ENCODE assay signal across 8 cellular contexts in genomic region chr4:165327211-165328100, GRCh38. TPM values are rescaled to one million over a fixed set of nuclear protein-coding genes. Genes with fewer than 3 reads are reported as not detected.
DNase-seq lines count a peak whose midpoint lies in the region; ATAC-seq and TF ChIP-seq lines count a peak whose summit lies in the region.

TSS of gene MSMO1 (plus strand) at chr4:165327669. CDS start at chr4:165333371, 5,702 bp downstream.

- ATAC-seq in HG02870 (IDR thresholded peaks at IDR 0.05; ENCODE audit: unreplicated experiment) (peak; percentile 96), T-cell (replicated peaks in 1 of 4) (peak; percentile 96 to 98 (median 98)), heart left ventricle (peak; percentile 99 to 100 (median 100))

- H3K27me3 Mint-ChIP-seq in T-cell (no peaks in the 10 kb centered on the region), type B pancreatic cell (no peaks in the 10 kb centered on the region)

- no peak within 1 kb of the TSS for H3K4me3 Mint-ChIP-seq in T-cell
- no peak within 1 kb of the TSS for H3K4me3 Mint-ChIP-seq in type B pancreatic cell

- H3K9me3 ChIP-seq in heart left ventricle: no peaks in the 10 kb centered on the region

- H3K4me1 Mint-ChIP-seq in T-cell (peaks cover 24 to 41% (median 41%) of the 10 kb centered on the region in 3 donors), type B pancreatic cell (ENCODE audit: unreplicated experiment) (peaks cover 33% of the 10 kb centered on the region)

- peak in 1 of 2 donors; percentile 77 for TF ChIP-seq POLR2A in heart left ventricle (IDR thresholded peaks at IDR 0.05)

- in situ Hi-C loops in GM13977 (cut with MboI; ENCODE audit: low pct_unique_long_range_greater_than_20kb, low sequenced_read_pairs, unreplicated experiment): no loop called here

- TF ChIP-seq CTCF in GM13977 (IDR thresholded peaks at IDR 0.05; ENCODE audit: extremely low read depth, insufficient read depth, missing control alignments) (no peak), heart left ventricle (IDR thresholded peaks at IDR 0.05) (no peak), type B pancreatic cell (conservative IDR thresholded peaks at IDR 0.05) (no peak)

- H3K9me3 Mint-ChIP-seq in T-cell: no peaks in the 10 kb centered on the region
- H3K9me3 Mint-ChIP-seq in type B pancreatic cell: peaks cover 9% of the 10 kb centered on the region

- H3K27me3 ChIP-seq in heart left ventricle: no peaks in the 10 kb centered on the region

- POLR2A ChIA-PET in T-cell (lab: Charles Lee): interaction anchor here (0.5 to 1.2 kb wide), 4 partner anchors 8 to 215 kb away, joined by 3 to 9 read pairs (median 6); partner anchors contain the start of gene TMEM192 (in 1 of the 2)

- H3K4me1 ChIP-seq in heart left ventricle: peaks cover 0 to 38% (median 15%) of the 10 kb centered on the region in 12 donors

- H3K36me3 Mint-ChIP-seq in T-cell: peaks cover 15% of the 10 kb centered on the region
- peaks cover 21% of the 10 kb centered on the region for H3K36me3 Mint-ChIP-seq in type B pancreatic cell

- intact Hi-C loops in heart left ventricle (cut with DNase I): loop anchor here in 8 of 10 donors (1.0 to 10.0 kb wide), 7 partner anchors 120 to 215 kb away; partner anchors contain the start of genes KLHL2 (in 7 of the 8) and TMEM192 (in 3 of the 8)

- CTCF ChIA-PET in T-cell (lab: Charles Lee): interaction anchor here (0.7 to 1.3 kb wide), 5 partner anchors 31 to 214 kb away, joined by 3 to 17 read pairs (median 4); partner anchors contain the start of gene TMEM192 (in 1 of the 2)

- 0 to 1% (median 0%) methylated on average over 42 to 76 of the region's 76 CpGs for WGBS in heart left ventricle, 4 donors

- peaks cover 0 to 8% (median 0%) of the 10 kb centered on the region in 9 donors for H3K36me3 ChIP-seq in heart left ventricle

- DNase-seq in GM13977 (ENCODE audit: low spot score) (peak; percentile 93), NCI-H146 (lab: John Stamatoyannopoulos, UW) (peak; percentile 98), T-cell (peak; percentile 92 to 100 (median 98)), amniotic epithelial cell (ENCODE audit: low read depth) (peak; percentile 99), heart left ventricle (peak; percentile 99 to 100 (median 100)), pons (ENCODE audit: low spot score) (peak; percentile 99), type B pancreatic cell (ENCODE audit: extremely low spot score, unreplicated experiment) (peak; percentile 98)

- H3K27ac Mint-ChIP-seq in T-cell (no peak within 1 kb of the TSS), type B pancreatic cell (no peak within 1 kb of the TSS)

- peak within 1 kb of the TSS; percentile 46 to 86 (median 71) for H3K27ac ChIP-seq in heart left ventricle

- H3K4me3 ChIP-seq in heart left ventricle: peak within 1 kb of the TSS; percentile 76 to 95 (median 83)

RNA-seq across cellular contexts. Expression of gene MSMO1, which starts in this region (rescaled TPM):
- total RNA-seq in T-cell: 10 to 100 TPM; 11.2 to 25.2 (median 20.6) TPM
- total RNA-seq in heart left ventricle: 10 to 100 TPM in 7 of 9 donors, 1 to 10 TPM in 2; 7.1 to 16.9 (median 13.2) TPM
- 10 to 100 TPM in 1 of 2 donors, 1 to 10 TPM in 1; 6.0 to 28.4 TPM for polyA plus RNA-seq in heart left ventricle
- total RNA-seq in type B pancreatic cell (ENCODE audit: low replicate concordance): 62.0 and 68.0 TPM in 2 replicates

Comparison
In these comparisons a context has a peak if more than half of its experiments do, and no peak if none do; other contexts are left out.
1. Peak in every context shown above with its lines: DNase-seq, ATAC-seq, H3K4me3 ChIP-seq and H3K27ac ChIP-seq.